In the genomic region with DNA sequence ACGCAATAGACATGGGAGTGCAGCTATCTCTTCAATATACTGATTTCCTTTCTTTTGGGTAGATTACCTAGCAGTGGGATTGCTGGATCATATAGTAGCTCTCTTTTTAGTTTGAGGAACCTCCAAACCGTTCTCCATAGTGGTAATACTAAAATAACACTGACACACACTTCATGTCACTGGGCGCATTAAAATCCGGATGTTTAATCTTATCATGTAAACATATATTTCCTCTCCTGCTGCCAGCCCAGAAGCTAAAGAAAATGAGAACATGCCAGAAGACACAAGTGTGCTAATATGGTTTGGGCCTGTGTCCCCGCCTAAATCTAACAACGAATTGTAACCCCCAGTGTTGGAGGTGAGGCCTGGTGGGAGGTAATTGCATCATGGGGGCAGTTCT, we compare ENCODE assay signal across 17 cellular contexts. TPM values are rescaled to one million over a fixed set of nuclear protein-coding genes. Genes with fewer than 3 reads are reported as not detected.
DNase-seq lines count a peak whose midpoint lies in the region; ATAC-seq and TF ChIP-seq lines count a peak whose summit lies in the region.
"Had no signal": no experiment of that assay in that cellular context is flagged by ENCODE, and none has a peak within 500 bp of the region (broad histone marks: within the 10 kb centered on the region; RNA-seq: fewer than 3 reads in every experiment).

No MANE protein-coding gene starts in this region.

- ATAC-seq in HG03135 (IDR thresholded peaks at IDR 0.05; ENCODE audit: unreplicated experiment) (no peak), HG03342 (IDR thresholded peaks at IDR 0.05; ENCODE audit: unreplicated experiment) (no peak)
- ATAC-seq: A549, Panc1 had no signal

- H3K9ac ChIP-seq in MM.1S (ENCODE audit: low read length) (no peak overlapping the region), mesenchymal stem cell (ENCODE audit: low read length) (no peak overlapping the region)
- H3K9ac ChIP-seq: GM23248 had no signal

- peak overlapping the region; percentile 92 for H2BK120ac ChIP-seq in mesenchymal stem cell (ENCODE audit: low read depth, low read length)

- no peak overlapping the region for H3K4me3 ChIP-seq in MM.1S (ENCODE audit: low read length)
- H3K4me3 ChIP-seq in mesenchymal stem cell (ENCODE audit: insufficient read depth in 1 of 2, low read depth in 1 of 2, low read length in 2 of 2), result no peak overlapping the region
- H3K4me3 ChIP-seq: A549, GM23248 had no signal

- no peak overlapping the region for H3K14ac ChIP-seq in mesenchymal stem cell (ENCODE audit: low read length in 2 of 2)

- H3K27ac ChIP-seq in MM.1S (ENCODE audit: low read length), result peak overlapping the region; percentile 88; the same call in 1 of the 2 replicates
- H3K27ac ChIP-seq in mesenchymal stem cell (ENCODE audit: low read length, poor library complexity, severe bottlenecking), result no peak overlapping the region
- H3K27ac ChIP-seq: A549, GM23248 had no signal

- peak overlapping the region; percentile 95 for H2BK15ac ChIP-seq in mesenchymal stem cell (ENCODE audit: low read depth, poor library complexity, severe bottlenecking)

- no peaks in the 10 kb centered on the region for H3K27me3 ChIP-seq in MM.1S (replicated peaks; ENCODE audit: insufficient read depth, low read length)
- H3K27me3 ChIP-seq in mesenchymal stem cell (ENCODE audit: control insufficient read depth in 1 of 2, insufficient read depth in 1 of 2, low read length in 2 of 2), result no peaks in the 10 kb centered on the region

- H3K79me2 ChIP-seq in MM.1S (ENCODE audit: low read length), result no peaks in the 10 kb centered on the region

- H3K9me3 ChIP-seq in MM.1S (replicated peaks; ENCODE audit: insufficient read depth, low read length) (no peaks in the 10 kb centered on the region), mesenchymal stem cell (ENCODE audit: control insufficient read depth, low read length) (no peaks in the 10 kb centered on the region)
- H3K9me3 ChIP-seq: A549 had no signal

- H3K23ac ChIP-seq in mesenchymal stem cell (ENCODE audit: low read length in 2 of 2), result no peak overlapping the region

- H3F3A ChIP-seq in MM.1S (ENCODE audit: insufficient read depth, low read length), result peaks cover 23% of the 10 kb centered on the region

- H4K91ac ChIP-seq in mesenchymal stem cell (ENCODE audit: low read length), result peak overlapping the region; percentile 34

- no peak overlapping the region for H2AK5ac ChIP-seq in mesenchymal stem cell (ENCODE audit: low read length, severe bottlenecking)

- peak overlapping the region; percentile 4 to 51 for H2BK12ac ChIP-seq in mesenchymal stem cell (ENCODE audit: low read length in 2 of 2)

- no peaks in the 10 kb centered on the region for H3K36me3 ChIP-seq in MM.1S (replicated peaks; ENCODE audit: insufficient read depth, low read length)
- no peaks in the 10 kb centered on the region for H3K36me3 ChIP-seq in mesenchymal stem cell (ENCODE audit: control insufficient read depth in 1 of 2, insufficient read depth in 2 of 2, low read depth in 1 of 2, low read length in 2 of 2)

- H2AFZ ChIP-seq in MM.1S (ENCODE audit: low read length) (no peak overlapping the region), mesenchymal stem cell (ENCODE audit: low read depth, low read length) (no peak overlapping the region)
- H2AFZ ChIP-seq: GM23248 had no signal

- H4K8ac ChIP-seq in mesenchymal stem cell (ENCODE audit: low read length), result no peak overlapping the region

- peak overlapping the region; percentile 19 to 68 for H3K4ac ChIP-seq in mesenchymal stem cell (ENCODE audit: low read depth in 1 of 2, low read length in 2 of 2)

- H3K4me1 ChIP-seq in MM.1S (ENCODE audit: low read length) (peaks cover 52% of the 10 kb centered on the region), mesenchymal stem cell (ENCODE audit: control insufficient read depth, insufficient read depth, low read depth, low read length) (no peaks in the 10 kb centered on the region)
- H3K4me1 ChIP-seq: A549 had no signal

- H4K20me1 ChIP-seq in MM.1S (ENCODE audit: insufficient read depth, low read length), result no peaks in the 10 kb centered on the region

- peak overlapping the region; percentile 0 to 79 for H3K18ac ChIP-seq in mesenchymal stem cell (ENCODE audit: low read depth in 1 of 2, low read length in 2 of 2)

- H3K9me2 ChIP-seq in MM.1S (replicated peaks; ENCODE audit: insufficient read depth, low read length), result no peaks in the 10 kb centered on the region

- TF ChIP-seq CTCF in MM.1S (IDR thresholded peaks at IDR 0.05; ENCODE audit: low read length), result no peak

- WGBS in mesenchymal stem cell, result 5% methylated on average over 5 of the region's 6 CpGs

- H3K4me2 ChIP-seq in MM.1S (ENCODE audit: low read depth, low read length) (no peak overlapping the region), mesenchymal stem cell (ENCODE audit: low read length, poor library complexity, severe bottlenecking) (no peak overlapping the region)
- H3K4me2 ChIP-seq: A549 had no signal

- no peaks in the 10 kb centered on the region for H3K79me1 ChIP-seq in mesenchymal stem cell (replicated peaks; ENCODE audit: low read length, poor library complexity, severe bottlenecking)

- H2BK5ac ChIP-seq in mesenchymal stem cell (ENCODE audit: low read depth, low read length, poor library complexity, severe bottlenecking), result no peak overlapping the region

- DNase-seq in GDM1 (lab: John Stamatoyannopoulos, UW) (peak; percentile 62), MM.1S (no peak), UCSD-AML1 (lab: John Stamatoyannopoulos, UW; ENCODE audit: unreplicated experiment) (peak; percentile 25), mesenchymal stem cell (peak; percentile 70), OCI-M2 (lab: John Stamatoyannopoulos, UW; ENCODE audit: unreplicated experiment) (no peak)
- no peak for DNase-seq in stimulated activated naive CD4-positive, alpha-beta T cell treated with Interleukin-2 at 50 U/mL for 16 hours (lab: John Stamatoyannopoulos, UW)
- DNase-seq: CD8-positive, alpha-beta memory T cell; DMS53; GM23248; NCI-H1105; NCI-H2227 treated with DMSO at 0.1 percent for 48 hours; NCI-H524 treated with DMSO at 0.1 percent for 48 hours had no signal

RNA-seq across cellular contexts. Expression of gene KCNMB2, which starts 23.6 kb away (rescaled TPM):
- polyA plus RNA-seq in mesenchymal stem cell (2013, experiment 1 of 2), result 1.8 TPM
- 1.8 TPM for polyA plus RNA-seq in mesenchymal stem cell (2013, experiment 2 of 2)
- polyA plus RNA-seq: A549; BJ; CD8-positive, alpha-beta memory T cell; GM23248 had no signal

Comparison
In these comparisons a context has a peak if more than half of its experiments do, and no peak if none do; other contexts are left out.
1. DNase-seq: peak in GDM1 (single experiment), UCSD-AML1 (single experiment) and mesenchymal stem cell (single experiment); none in MM.1S (single experiment), OCI-M2 (single experiment) and stimulated activated naive CD4-positive, alpha-beta T cell treated with Interleukin-2 at 50 U/mL for 16 hours (single experiment).